ENCODE assay signal across 1 cellular context in the genomic region with DNA sequence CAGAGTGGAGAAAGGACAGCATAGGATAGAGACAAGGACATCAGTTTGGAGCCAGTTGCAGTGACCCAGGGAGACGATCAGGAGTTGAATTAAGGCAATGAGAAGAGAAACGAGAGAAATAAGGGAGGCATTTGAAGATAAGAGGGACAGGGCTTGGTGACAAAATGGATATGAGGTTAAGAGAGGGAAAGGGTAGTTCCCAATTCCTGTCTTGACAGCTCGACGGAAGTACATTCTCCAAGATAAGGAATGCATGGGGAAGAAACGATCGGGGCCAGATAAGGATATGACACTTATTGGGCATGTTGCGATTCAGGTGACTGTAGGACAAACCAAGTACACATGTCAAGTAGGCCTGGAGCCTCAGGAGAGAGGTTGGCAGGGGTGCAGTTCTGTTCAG.
TF ChIP-seq lines count a peak whose summit lies in the region.

No MANE protein-coding gene starts in this region.

TF ChIP-seq in K562, 482 proteins besides CTCF, POLR2A, EP300 and RAD21 (continued from another document):
- no peak for TF ChIP-seq BHLHE40 (IDR thresholded peaks at IDR 0.05; ENCODE audit: low read length)
- peak; percentile 64; the same call in 1 of the 2 replicates for TF ChIP-seq ESRRA (IDR thresholded peaks at IDR 0.05; ENCODE audit: borderline replicate concordance, low read depth)
- no peak for TF ChIP-seq ELF2 (CRISPR knock-in tag; IDR thresholded peaks at IDR 0.05)
- TF ChIP-seq HMG20A (CRISPR knock-in tag; conservative IDR thresholded peaks at IDR 0.05) = no peak
- TF ChIP-seq, protein P1, sequence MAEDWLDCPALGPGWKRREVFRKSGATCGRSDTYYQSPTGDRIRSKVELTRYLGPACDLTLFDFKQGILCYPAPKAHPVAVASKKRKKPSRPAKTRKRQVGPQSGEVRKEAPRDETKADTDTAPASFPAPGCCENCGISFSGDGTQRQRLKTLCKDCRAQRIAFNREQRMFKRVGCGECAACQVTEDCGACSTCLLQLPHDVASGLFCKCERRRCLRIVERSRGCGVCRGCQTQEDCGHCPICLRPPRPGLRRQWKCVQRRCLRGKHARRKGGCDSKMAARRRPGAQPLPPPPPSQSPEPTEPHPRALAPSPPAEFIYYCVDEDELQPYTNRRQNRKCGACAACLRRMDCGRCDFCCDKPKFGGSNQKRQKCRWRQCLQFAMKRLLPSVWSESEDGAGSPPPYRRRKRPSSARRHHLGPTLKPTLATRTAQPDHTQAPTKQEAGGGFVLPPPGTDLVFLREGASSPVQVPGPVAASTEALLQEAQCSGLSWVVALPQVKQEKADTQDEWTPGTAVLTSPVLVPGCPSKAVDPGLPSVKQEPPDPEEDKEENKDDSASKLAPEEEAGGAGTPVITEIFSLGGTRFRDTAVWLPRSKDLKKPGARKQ (CRISPR knock-in tag; IDR thresholded peaks at IDR 0.05) = no peak
- no peak for TF ChIP-seq THRAP3 (IDR thresholded peaks at IDR 0.05; ENCODE audit: borderline replicate concordance)
- peak; percentile 36 for TF ChIP-seq MEIS2 (IDR thresholded peaks at IDR 0.05; ENCODE audit: partially characterized antibody)
- no peak for TF ChIP-seq ZNF324 (CRISPR knock-in tag; IDR thresholded peaks at IDR 0.05)
- no peak for TF ChIP-seq ZBTB17 (CRISPR knock-in tag; IDR thresholded peaks at IDR 0.05)
- TF ChIP-seq ZNF212 (CRISPR knock-in tag; IDR thresholded peaks at IDR 0.05) = no peak
- no peak for TF ChIP-seq SMC3 (conservative IDR thresholded peaks at IDR 0.05; ENCODE audit: insufficient read depth, low read depth, low read length)
- TF ChIP-seq, protein P2, sequence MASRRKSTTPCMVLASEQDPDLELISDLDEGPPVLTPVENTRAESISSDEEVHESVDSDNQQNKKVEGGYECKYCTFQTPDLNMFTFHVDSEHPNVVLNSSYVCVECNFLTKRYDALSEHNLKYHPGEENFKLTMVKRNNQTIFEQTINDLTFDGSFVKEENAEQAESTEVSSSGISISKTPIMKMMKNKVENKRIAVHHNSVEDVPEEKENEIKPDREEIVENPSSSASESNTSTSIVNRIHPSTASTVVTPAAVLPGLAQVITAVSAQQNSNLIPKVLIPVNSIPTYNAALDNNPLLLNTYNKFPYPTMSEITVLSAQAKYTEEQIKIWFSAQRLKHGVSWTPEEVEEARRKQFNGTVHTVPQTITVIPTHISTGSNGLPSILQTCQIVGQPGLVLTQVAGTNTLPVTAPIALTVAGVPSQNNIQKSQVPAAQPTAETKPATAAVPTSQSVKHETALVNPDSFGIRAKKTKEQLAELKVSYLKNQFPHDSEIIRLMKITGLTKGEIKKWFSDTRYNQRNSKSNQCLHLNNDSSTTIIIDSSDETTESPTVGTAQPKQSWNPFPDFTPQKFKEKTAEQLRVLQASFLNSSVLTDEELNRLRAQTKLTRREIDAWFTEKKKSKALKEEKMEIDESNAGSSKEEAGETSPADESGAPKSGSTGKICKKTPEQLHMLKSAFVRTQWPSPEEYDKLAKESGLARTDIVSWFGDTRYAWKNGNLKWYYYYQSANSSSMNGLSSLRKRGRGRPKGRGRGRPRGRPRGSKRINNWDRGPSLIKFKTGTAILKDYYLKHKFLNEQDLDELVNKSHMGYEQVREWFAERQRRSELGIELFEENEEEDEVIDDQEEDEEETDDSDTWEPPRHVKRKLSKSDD (conservative IDR thresholded peaks at IDR 0.05; ENCODE audit: low read length) = no peak
- no peak for TF ChIP-seq RBFOX2 (IDR thresholded peaks at IDR 0.05; ENCODE audit: low read depth, low read length)
- no peak for TF ChIP-seq ZNF408 (CRISPR knock-in tag; IDR thresholded peaks at IDR 0.05; ENCODE audit: low read depth)
- TF ChIP-seq ELF4 (CRISPR knock-in tag; IDR thresholded peaks at IDR 0.05) = no peak
- no peak for TF ChIP-seq ZNF561 (CRISPR knock-in tag; conservative IDR thresholded peaks at IDR 0.05)
- peak; percentile 33; the same call in 1 of the 2 replicates for TF ChIP-seq SMARCC2 (IDR thresholded peaks at IDR 0.05; ENCODE audit: low read depth)
- TF ChIP-seq DACH1 (IDR thresholded peaks at IDR 0.05; ENCODE audit: partially characterized antibody) = no peak
- no peak for TF ChIP-seq HSF4 (CRISPR knock-in tag; IDR thresholded peaks at IDR 0.05; ENCODE audit: borderline replicate concordance)
- TF ChIP-seq NCOA1 (IDR thresholded peaks at IDR 0.05; ENCODE audit: low read depth) = 0 out of 2 replicates have a peak, but pooled peaks have one; percentile 22
- TF ChIP-seq, protein P3, sequence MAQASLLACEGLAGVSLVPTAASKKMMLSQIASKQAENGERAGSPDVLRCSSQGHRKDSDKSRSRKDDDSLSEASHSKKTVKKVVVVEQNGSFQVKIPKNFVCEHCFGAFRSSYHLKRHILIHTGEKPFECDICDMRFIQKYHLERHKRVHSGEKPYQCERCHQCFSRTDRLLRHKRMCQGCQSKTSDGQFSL (CRISPR knock-in tag; IDR thresholded peaks at IDR 0.05) = no peak
- TF ChIP-seq, protein P3 (tag; IDR thresholded peaks at IDR 0.05) = no peak
- TF ChIP-seq, protein P4, sequence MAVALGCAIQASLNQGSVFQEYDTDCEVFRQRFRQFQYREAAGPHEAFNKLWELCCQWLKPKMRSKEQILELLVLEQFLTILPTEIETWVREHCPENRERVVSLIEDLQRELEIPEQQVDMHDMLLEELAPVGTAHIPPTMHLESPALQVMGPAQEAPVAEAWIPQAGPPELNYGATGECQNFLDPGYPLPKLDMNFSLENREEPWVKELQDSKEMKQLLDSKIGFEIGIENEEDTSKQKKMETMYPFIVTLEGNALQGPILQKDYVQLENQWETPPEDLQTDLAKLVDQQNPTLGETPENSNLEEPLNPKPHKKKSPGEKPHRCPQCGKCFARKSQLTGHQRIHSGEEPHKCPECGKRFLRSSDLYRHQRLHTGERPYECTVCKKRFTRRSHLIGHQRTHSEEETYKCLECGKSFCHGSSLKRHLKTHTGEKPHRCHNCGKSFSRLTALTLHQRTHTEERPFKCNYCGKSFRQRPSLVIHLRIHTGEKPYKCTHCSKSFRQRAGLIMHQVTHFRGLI (CRISPR knock-in tag; IDR thresholded peaks at IDR 0.05) = no peak
- TF ChIP-seq, protein P5, sequence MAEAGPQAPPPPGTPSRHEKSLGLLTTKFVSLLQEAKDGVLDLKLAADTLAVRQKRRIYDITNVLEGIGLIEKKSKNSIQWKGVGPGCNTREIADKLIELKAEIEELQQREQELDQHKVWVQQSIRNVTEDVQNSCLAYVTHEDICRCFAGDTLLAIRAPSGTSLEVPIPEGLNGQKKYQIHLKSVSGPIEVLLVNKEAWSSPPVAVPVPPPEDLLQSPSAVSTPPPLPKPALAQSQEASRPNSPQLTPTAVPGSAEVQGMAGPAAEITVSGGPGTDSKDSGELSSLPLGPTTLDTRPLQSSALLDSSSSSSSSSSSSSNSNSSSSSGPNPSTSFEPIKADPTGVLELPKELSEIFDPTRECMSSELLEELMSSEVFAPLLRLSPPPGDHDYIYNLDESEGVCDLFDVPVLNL (CRISPR knock-in tag; IDR thresholded peaks at IDR 0.05; ENCODE audit: low read depth) = no peak
- TF ChIP-seq MYBL2 (IDR thresholded peaks at IDR 0.05; ENCODE audit: low read depth) = no peak
- TF ChIP-seq MYBL2 (CRISPR knock-in tag; IDR thresholded peaks at IDR 0.05; ENCODE audit: borderline replicate concordance) = no peak
- TF ChIP-seq PTTG1 (tag; IDR thresholded peaks at IDR 0.05; ENCODE audit: low read depth) = no peak
- no peak for TF ChIP-seq SP1 (CRISPR knock-in tag; IDR thresholded peaks at IDR 0.05)
- TF ChIP-seq, protein P6, sequence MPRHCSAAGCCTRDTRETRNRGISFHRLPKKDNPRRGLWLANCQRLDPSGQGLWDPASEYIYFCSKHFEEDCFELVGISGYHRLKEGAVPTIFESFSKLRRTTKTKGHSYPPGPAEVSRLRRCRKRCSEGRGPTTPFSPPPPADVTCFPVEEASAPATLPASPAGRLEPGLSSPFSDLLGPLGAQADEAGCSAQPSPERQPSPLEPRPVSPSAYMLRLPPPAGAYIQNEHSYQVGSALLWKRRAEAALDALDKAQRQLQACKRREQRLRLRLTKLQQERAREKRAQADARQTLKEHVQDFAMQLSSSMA (CRISPR knock-in tag; IDR thresholded peaks at IDR 0.05) = no peak
- no peak for TF ChIP-seq ZFPM2 (CRISPR knock-in tag; IDR thresholded peaks at IDR 0.05)
- TF ChIP-seq ZNF668 (CRISPR knock-in tag; IDR thresholded peaks at IDR 0.05) = no peak
- TF ChIP-seq, protein P7, sequence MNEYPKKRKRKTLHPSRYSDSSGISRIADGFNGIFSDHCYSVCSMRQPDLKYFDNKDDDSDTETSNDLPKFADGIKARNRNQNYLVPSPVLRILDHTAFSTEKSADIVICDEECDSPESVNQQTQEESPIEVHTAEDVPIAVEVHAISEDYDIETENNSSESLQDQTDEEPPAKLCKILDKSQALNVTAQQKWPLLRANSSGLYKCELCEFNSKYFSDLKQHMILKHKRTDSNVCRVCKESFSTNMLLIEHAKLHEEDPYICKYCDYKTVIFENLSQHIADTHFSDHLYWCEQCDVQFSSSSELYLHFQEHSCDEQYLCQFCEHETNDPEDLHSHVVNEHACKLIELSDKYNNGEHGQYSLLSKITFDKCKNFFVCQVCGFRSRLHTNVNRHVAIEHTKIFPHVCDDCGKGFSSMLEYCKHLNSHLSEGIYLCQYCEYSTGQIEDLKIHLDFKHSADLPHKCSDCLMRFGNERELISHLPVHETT (CRISPR knock-in tag; conservative IDR thresholded peaks at IDR 0.05 in 1 of 2, IDR thresholded peaks at IDR 0.05 in 1 of 2) = no peak
- TF ChIP-seq, protein P8, sequence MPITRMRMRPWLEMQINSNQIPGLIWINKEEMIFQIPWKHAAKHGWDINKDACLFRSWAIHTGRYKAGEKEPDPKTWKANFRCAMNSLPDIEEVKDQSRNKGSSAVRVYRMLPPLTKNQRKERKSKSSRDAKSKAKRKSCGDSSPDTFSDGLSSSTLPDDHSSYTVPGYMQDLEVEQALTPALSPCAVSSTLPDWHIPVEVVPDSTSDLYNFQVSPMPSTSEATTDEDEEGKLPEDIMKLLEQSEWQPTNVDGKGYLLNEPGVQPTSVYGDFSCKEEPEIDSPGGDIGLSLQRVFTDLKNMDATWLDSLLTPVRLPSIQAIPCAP (CRISPR knock-in tag; IDR thresholded peaks at IDR 0.05; ENCODE audit: borderline replicate concordance) = no peak
- TF ChIP-seq, protein P9, sequence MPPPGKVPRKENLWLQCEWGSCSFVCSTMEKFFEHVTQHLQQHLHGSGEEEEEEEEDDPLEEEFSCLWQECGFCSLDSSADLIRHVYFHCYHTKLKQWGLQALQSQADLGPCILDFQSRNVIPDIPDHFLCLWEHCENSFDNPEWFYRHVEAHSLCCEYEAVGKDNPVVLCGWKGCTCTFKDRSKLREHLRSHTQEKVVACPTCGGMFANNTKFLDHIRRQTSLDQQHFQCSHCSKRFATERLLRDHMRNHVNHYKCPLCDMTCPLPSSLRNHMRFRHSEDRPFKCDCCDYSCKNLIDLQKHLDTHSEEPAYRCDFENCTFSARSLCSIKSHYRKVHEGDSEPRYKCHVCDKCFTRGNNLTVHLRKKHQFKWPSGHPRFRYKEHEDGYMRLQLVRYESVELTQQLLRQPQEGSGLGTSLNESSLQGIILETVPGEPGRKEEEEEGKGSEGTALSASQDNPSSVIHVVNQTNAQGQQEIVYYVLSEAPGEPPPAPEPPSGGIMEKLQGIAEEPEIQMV (tag; conservative IDR thresholded peaks at IDR 0.05; ENCODE audit: low read depth) = 0 out of 2 replicates have a peak, but pooled peaks have one; percentile 49
- peak; percentile 77 for TF ChIP-seq ARID1B (IDR thresholded peaks at IDR 0.05)
- no peak for TF ChIP-seq ZNF12 (CRISPR knock-in tag; IDR thresholded peaks at IDR 0.05)
- TF ChIP-seq POLR2H (tag; IDR thresholded peaks at IDR 0.05; ENCODE audit: low read depth) = no peak
- TF ChIP-seq POLR2B (IDR thresholded peaks at IDR 0.05; ENCODE audit: low read depth, partially characterized antibody) = no peak
- TF ChIP-seq, protein P10, sequence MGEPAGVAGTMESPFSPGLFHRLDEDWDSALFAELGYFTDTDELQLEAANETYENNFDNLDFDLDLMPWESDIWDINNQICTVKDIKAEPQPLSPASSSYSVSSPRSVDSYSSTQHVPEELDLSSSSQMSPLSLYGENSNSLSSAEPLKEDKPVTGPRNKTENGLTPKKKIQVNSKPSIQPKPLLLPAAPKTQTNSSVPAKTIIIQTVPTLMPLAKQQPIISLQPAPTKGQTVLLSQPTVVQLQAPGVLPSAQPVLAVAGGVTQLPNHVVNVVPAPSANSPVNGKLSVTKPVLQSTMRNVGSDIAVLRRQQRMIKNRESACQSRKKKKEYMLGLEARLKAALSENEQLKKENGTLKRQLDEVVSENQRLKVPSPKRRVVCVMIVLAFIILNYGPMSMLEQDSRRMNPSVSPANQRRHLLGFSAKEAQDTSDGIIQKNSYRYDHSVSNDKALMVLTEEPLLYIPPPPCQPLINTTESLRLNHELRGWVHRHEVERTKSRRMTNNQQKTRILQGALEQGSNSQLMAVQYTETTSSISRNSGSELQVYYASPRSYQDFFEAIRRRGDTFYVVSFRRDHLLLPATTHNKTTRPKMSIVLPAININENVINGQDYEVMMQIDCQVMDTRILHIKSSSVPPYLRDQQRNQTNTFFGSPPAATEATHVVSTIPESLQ (CRISPR knock-in tag; IDR thresholded peaks at IDR 0.05) = no peak
